In the genomic region with DNA sequence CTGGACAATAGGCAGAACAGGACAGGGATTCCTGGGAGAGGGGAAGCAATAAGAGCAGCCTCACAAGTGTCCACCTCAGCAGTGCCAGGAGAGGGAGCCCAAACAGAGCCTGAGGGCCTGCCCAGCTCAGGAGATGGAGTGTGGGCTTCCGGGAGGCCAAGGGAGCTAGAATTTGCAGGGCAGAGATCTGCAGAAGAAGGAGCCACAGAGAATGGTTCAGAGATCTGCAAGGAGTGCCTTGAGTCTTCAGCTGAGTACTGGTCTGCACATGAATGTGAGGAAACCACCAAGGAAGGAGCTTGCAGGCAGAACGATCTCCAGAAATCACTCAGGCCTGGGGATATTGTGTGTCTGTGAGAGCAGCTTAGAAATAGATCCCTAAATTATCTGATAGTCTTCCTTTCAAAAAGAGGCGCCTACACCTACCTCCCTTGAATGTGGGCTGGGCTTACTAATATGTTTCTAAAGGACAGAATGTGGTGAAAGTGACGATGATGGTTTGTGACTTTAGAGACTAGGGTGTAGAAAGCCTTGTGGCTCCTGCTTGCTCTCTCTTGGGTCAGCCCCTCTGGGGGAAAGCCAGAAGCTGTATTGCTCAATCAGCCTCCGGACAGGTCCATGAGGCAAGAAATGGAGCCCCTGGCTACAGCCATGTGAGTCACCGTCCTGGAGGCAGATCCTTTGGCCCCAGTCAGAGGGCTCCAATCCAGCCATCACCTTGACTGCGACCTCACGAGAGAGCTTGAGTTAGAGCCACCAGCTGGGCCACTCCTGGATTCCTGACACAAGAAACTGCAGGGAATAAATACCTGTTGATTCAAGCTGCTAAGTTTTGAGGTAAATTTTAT, we compare ENCODE assay signal across 1 cellular context.
A peak's percentile ranks its signal among the peaks of the same experiment; 100 is the strongest.
TF ChIP-seq lines count a peak whose summit lies in the region.

No MANE protein-coding gene starts in this region.

TF ChIP-seq in K562, 482 proteins besides CTCF, POLR2A, EP300 and RAD21 (continued from another document and continues in another):
- TF ChIP-seq ZNF584 (CRISPR knock-in tag; IDR thresholded peaks at IDR 0.05; ENCODE audit: low read depth) = no peak
- TF ChIP-seq, protein P1, sequence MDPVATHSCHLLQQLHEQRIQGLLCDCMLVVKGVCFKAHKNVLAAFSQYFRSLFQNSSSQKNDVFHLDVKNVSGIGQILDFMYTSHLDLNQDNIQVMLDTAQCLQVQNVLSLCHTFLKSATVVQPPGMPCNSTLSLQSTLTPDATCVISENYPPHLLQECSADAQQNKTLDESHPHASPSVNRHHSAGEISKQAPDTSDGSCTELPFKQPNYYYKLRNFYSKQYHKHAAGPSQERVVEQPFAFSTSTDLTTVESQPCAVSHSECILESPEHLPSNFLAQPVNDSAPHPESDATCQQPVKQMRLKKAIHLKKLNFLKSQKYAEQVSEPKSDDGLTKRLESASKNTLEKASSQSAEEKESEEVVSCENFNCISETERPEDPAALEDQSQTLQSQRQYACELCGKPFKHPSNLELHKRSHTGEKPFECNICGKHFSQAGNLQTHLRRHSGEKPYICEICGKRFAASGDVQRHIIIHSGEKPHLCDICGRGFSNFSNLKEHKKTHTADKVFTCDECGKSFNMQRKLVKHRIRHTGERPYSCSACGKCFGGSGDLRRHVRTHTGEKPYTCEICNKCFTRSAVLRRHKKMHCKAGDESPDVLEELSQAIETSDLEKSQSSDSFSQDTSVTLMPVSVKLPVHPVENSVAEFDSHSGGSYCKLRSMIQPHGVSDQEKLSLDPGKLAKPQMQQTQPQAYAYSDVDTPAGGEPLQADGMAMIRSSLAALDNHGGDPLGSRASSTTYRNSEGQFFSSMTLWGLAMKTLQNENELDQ (CRISPR knock-in tag; IDR thresholded peaks at IDR 0.05; ENCODE audit: borderline replicate concordance) = no peak
- no peak for TF ChIP-seq ZNF280A (IDR thresholded peaks at IDR 0.05; ENCODE audit: low read depth, partially characterized antibody)
- 0 out of 2 replicates have a peak, but pooled peaks have one; percentile 16 for TF ChIP-seq CREM (IDR thresholded peaks at IDR 0.05; ENCODE audit: low read depth)
- no peak for TF ChIP-seq PCBP2 (IDR thresholded peaks at IDR 0.05; ENCODE audit: low read depth, low read length, poor library complexity, severe bottlenecking)
- no peak for TF ChIP-seq ETS2 (tag; IDR thresholded peaks at IDR 0.05; ENCODE audit: borderline replicate concordance, poor library complexity, severe bottlenecking)
- TF ChIP-seq, protein P2, sequence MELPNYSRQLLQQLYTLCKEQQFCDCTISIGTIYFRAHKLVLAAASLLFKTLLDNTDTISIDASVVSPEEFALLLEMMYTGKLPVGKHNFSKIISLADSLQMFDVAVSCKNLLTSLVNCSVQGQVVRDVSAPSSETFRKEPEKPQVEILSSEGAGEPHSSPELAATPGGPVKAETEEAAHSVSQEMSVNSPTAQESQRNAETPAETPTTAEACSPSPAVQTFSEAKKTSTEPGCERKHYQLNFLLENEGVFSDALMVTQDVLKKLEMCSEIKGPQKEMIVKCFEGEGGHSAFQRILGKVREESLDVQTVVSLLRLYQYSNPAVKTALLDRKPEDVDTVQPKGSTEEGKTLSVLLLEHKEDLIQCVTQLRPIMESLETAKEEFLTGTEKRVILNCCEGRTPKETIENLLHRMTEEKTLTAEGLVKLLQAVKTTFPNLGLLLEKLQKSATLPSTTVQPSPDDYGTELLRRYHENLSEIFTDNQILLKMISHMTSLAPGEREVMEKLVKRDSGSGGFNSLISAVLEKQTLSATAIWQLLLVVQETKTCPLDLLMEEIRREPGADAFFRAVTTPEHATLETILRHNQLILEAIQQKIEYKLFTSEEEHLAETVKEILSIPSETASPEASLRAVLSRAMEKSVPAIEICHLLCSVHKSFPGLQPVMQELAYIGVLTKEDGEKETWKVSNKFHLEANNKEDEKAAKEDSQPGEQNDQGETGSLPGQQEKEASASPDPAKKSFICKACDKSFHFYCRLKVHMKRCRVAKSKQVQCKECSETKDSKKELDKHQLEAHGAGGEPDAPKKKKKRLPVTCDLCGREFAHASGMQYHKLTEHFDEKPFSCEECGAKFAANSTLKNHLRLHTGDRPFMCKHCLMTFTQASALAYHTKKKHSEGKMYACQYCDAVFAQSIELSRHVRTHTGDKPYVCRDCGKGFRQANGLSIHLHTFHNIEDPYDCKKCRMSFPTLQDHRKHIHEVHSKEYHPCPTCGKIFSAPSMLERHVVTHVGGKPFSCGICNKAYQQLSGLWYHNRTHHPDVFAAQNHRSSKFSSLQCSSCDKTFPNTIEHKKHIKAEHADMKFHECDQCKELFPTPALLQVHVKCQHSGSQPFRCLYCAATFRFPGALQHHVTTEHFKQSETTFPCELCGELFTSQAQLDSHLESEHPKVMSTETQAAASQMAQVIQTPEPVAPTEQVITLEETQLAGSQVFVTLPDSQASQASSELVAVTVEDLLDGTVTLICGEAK (IDR thresholded peaks at IDR 0.05) = no peak
- TF ChIP-seq, protein P2 (CRISPR knock-in tag; IDR thresholded peaks at IDR 0.05) = no peak
- TF ChIP-seq ZNF263 (CRISPR knock-in tag; IDR thresholded peaks at IDR 0.05; ENCODE audit: borderline replicate concordance) = no peak
- 0 out of 2 replicates have a peak, but pooled peaks have one; percentile 43 for TF ChIP-seq XRCC5 (IDR thresholded peaks at IDR 0.05; ENCODE audit: low read depth, low read length)
- TF ChIP-seq FOXJ2 (tag; IDR thresholded peaks at IDR 0.05) = no peak
- no peak for TF ChIP-seq TEAD4 (IDR thresholded peaks at IDR 0.05; ENCODE audit: low read length)
- TF ChIP-seq TEAD4 (CRISPR knock-in tag; IDR thresholded peaks at IDR 0.05; ENCODE audit: borderline replicate concordance) = no peak
- TF ChIP-seq ZNF511 (CRISPR knock-in tag; IDR thresholded peaks at IDR 0.05) = no peak
- TF ChIP-seq MBD2 (IDR thresholded peaks at IDR 0.05; ENCODE audit: borderline replicate concordance, low read depth) = no peak
- no peak for TF ChIP-seq ZMIZ1 (IDR thresholded peaks at IDR 0.05; ENCODE audit: low read depth in 2 of 2, low read length in 2 of 2)
- TF ChIP-seq CAMTA2 (CRISPR knock-in tag; conservative IDR thresholded peaks at IDR 0.05) = no peak
- no peak for TF ChIP-seq ASH1L (IDR thresholded peaks at IDR 0.05; ENCODE audit: borderline replicate concordance, low read depth, partially characterized antibody)
- TF ChIP-seq NBN (IDR thresholded peaks at IDR 0.05; ENCODE audit: low read depth) = no peak
- TF ChIP-seq STAG1 (CRISPR knock-in tag; IDR thresholded peaks at IDR 0.05; ENCODE audit: borderline replicate concordance) = no peak
- no peak for TF ChIP-seq ZNF764 (CRISPR knock-in tag; IDR thresholded peaks at IDR 0.05; ENCODE audit: low read depth)
- TF ChIP-seq ADNP (tag; IDR thresholded peaks at IDR 0.05) = no peak
- TF ChIP-seq, protein P3, sequence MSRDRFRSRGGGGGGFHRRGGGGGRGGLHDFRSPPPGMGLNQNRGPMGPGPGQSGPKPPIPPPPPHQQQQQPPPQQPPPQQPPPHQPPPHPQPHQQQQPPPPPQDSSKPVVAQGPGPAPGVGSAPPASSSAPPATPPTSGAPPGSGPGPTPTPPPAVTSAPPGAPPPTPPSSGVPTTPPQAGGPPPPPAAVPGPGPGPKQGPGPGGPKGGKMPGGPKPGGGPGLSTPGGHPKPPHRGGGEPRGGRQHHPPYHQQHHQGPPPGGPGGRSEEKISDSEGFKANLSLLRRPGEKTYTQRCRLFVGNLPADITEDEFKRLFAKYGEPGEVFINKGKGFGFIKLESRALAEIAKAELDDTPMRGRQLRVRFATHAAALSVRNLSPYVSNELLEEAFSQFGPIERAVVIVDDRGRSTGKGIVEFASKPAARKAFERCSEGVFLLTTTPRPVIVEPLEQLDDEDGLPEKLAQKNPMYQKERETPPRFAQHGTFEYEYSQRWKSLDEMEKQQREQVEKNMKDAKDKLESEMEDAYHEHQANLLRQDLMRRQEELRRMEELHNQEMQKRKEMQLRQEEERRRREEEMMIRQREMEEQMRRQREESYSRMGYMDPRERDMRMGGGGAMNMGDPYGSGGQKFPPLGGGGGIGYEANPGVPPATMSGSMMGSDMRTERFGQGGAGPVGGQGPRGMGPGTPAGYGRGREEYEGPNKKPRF (IDR thresholded peaks at IDR 0.05; ENCODE audit: low read depth, low read length) = no peak
- TF ChIP-seq ZNF76 (CRISPR knock-in tag; IDR thresholded peaks at IDR 0.05; ENCODE audit: borderline replicate concordance) = no peak
- no peak for TF ChIP-seq POLR3G (IDR thresholded peaks at IDR 0.05; ENCODE audit: extremely low read depth, insufficient read length, insufficient replicate concordance)
- peak; percentile 79; the same call in 1 of the 2 replicates for TF ChIP-seq CEBPG (CRISPR knock-in tag; IDR thresholded peaks at IDR 0.05)
- peak; percentile 73 to 92 for TF ChIP-seq CEBPG (tag; conservative IDR thresholded peaks at IDR 0.05 in 1 of 2, IDR thresholded peaks at IDR 0.05 in 1 of 2)
- 0 out of 3 replicates have a peak, but pooled peaks of 1 of the 2 experiments have one; percentile 38 for TF ChIP-seq CBX3 (IDR thresholded peaks at IDR 0.05; ENCODE audit: borderline replicate concordance in 1 of 2, low read length in 2 of 2)
- TF ChIP-seq ZFP30 (CRISPR knock-in tag; IDR thresholded peaks at IDR 0.05; ENCODE audit: borderline replicate concordance) = no peak
- TF ChIP-seq ZBTB43 (CRISPR knock-in tag; IDR thresholded peaks at IDR 0.05) = no peak
- TF ChIP-seq ZNF785 (CRISPR knock-in tag; IDR thresholded peaks at IDR 0.05) = no peak
